22 cellular contexts compared by ENCODE assay signal in the genomic region with DNA sequence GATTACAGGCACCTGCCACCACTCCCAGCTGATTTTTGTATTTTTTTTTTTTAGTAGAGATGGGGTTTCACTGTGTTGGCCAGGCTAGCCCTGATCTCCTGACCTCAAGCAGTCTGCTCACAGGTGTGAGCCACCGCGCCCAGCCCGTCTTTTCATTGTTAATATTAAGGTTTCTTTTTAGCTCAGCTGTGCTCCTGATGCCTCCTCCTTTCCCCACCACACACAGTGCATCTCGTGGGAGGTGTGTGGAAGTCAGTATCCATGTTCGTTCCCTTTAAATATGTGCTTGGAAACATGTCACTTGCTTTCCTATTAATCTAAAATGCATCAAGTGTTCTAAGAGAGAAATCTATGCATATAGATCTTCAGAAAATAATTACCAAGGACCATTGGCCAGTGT. TPM values are rescaled to one million over a fixed set of nuclear protein-coding genes. Genes with fewer than 3 reads are reported as not detected.
DNase-seq lines count a peak whose midpoint lies in the region; ATAC-seq, FAIRE-seq and TF ChIP-seq lines count a peak whose summit lies in the region.
"Had no signal": no experiment of that assay in that cellular context is flagged by ENCODE, and none has a peak within 500 bp of the region (broad histone marks: within the 10 kb centered on the region; RNA-seq: fewer than 3 reads in every experiment).

No MANE protein-coding gene starts in this region.

- H3K4me1 Mint-ChIP-seq in activated T-cell treated with anti-CD3 and anti-CD28 coated beads, Interleukin-2, amount 50 U/mL, for 72 hours (ENCODE audit: low read depth), result no peaks in the 10 kb centered on the region
- H3K4me1 Mint-ChIP-seq in nephron progenitor cell, result no peaks in the 10 kb centered on the region
- H3K4me1 Mint-ChIP-seq: CD8-positive, alpha-beta memory T cell; H9 had no signal

- peaks cover 23 to 49% of the 10 kb centered on the region in 2 donors for H3K36me3 Mint-ChIP-seq in activated T-cell treated with anti-CD3 and anti-CD28 coated beads, Interleukin-2, amount 50 U/mL, for 72 hours (ENCODE audit: insufficient read depth in 2 of 2)
- peaks cover 90% of the 10 kb centered on the region for H3K36me3 Mint-ChIP-seq in nephron progenitor cell (ENCODE audit: low read depth)

- in situ Hi-C loops in GM13977 (cut with MboI; ENCODE audit: low pct_unique_long_range_greater_than_20kb, low sequenced_read_pairs, unreplicated experiment), result no loop called here

- no peaks in the 10 kb centered on the region for H3K27me3 Mint-ChIP-seq in activated T-cell treated with anti-CD3 and anti-CD28 coated beads, Interleukin-2, amount 50 U/mL, for 72 hours (ENCODE audit: low read depth)
- no peaks in the 10 kb centered on the region for H3K27me3 Mint-ChIP-seq in nephron progenitor cell (ENCODE audit: low read depth, poor library complexity)
- H3K27me3 Mint-ChIP-seq: CD4-positive, CD25-positive, alpha-beta regulatory T cell; CD8-positive, alpha-beta memory T cell; IgD-negative memory B cell had no signal

- peak; percentile 36 for FAIRE-seq in H54 (lab: Jason Lieb, UNC)
- FAIRE-seq: GM12878, HepG2 had no signal

- no peak overlapping the region for H3K4me3 Mint-ChIP-seq in activated T-cell treated with anti-CD3 and anti-CD28 coated beads, Interleukin-2, amount 50 U/mL, for 72 hours
- no peak overlapping the region for H3K4me3 Mint-ChIP-seq in nephron progenitor cell
- H3K4me3 Mint-ChIP-seq: CD4-positive, CD25-positive, alpha-beta regulatory T cell; CD8-positive, alpha-beta memory T cell; H9; IgD-negative memory B cell had no signal

- no peak for TF ChIP-seq POLR2A in H54 (IDR thresholded peaks at IDR 0.05; ENCODE audit: low read depth, low read length)

- no peak for TF ChIP-seq CTCF in nephron progenitor cell (IDR thresholded peaks at IDR 0.05)
- no peak for TF ChIP-seq CTCF in GM13977 (IDR thresholded peaks at IDR 0.05; ENCODE audit: extremely low read depth, insufficient read depth, missing control alignments)

- no peak for DNase-seq in activated T-cell treated with anti-CD3 and anti-CD28 coated beads, Interleukin-2, amount 50 U/mL, for 72 hours
- no peak for DNase-seq in activated T-cell treated with anti-CD3 and anti-CD28 coated beads for 4 hours
- DNase-seq in H54 (ENCODE audit: insufficient read length, low spot score), result no peak
- no peak for DNase-seq in nephron progenitor cell
- no peak for DNase-seq in GM13977 (ENCODE audit: low spot score)
- DNase-seq: 8988T; BE2C; C1 segment of cervical spinal cord; CD4-positive, CD25-positive, alpha-beta regulatory T cell; CD8-positive, alpha-beta memory T cell; COR-L47; DMS 273 treated with DMSO at 0.1 percent for 48 hours; DMS53; DND-41; EL; GOT3; H9 had no signal

- ATAC-seq in activated T-cell treated with anti-CD3 and anti-CD28 coated beads, Interleukin-2, amount 50 U/mL, for 72 hours (replicated peaks in 1 of 2), result no peak
- no peak for ATAC-seq in GM21390 (IDR thresholded peaks at IDR 0.05; ENCODE audit: unreplicated experiment)
- ATAC-seq in SK-N-SH treated with all-trans-retinoic acid at 6 μM for 48 hours, result no peak
- ATAC-seq: GM12878, HepG2 had no signal

- no peaks in the 10 kb centered on the region for H3K9me3 Mint-ChIP-seq in activated T-cell treated with anti-CD3 and anti-CD28 coated beads, Interleukin-2, amount 50 U/mL, for 72 hours
- H3K9me3 Mint-ChIP-seq in nephron progenitor cell, result no peaks in the 10 kb centered on the region
- H3K9me3 Mint-ChIP-seq: CD4-positive, CD25-positive, alpha-beta regulatory T cell; CD8-positive, alpha-beta memory T cell; H9; IgD-negative memory B cell had no signal

- peak overlapping the region; percentile 93 for H3K27ac Mint-ChIP-seq in activated T-cell treated with anti-CD3 and anti-CD28 coated beads, Interleukin-2, amount 50 U/mL, for 72 hours
- H3K27ac Mint-ChIP-seq in nephron progenitor cell, result peak overlapping the region; percentile 64
- H3K27ac Mint-ChIP-seq: CD4-positive, CD25-positive, alpha-beta regulatory T cell; IgD-negative memory B cell had no signal

TF ChIP-seq in SK-N-SH treated with all-trans-retinoic acid at 6 μM for 48 hours, 23 proteins besides CTCF, POLR2A, EP300 and RAD21:
- TF ChIP-seq ISL1 (CRISPR knock-in tag; IDR thresholded peaks at IDR 0.05) (no peak), RARB (CRISPR knock-in tag; IDR thresholded peaks at IDR 0.05) (no peak), ZNF70 (CRISPR knock-in tag; IDR thresholded peaks at IDR 0.05) (no peak), OSR1 (CRISPR knock-in tag; IDR thresholded peaks at IDR 0.05) (no peak), TCF4 (CRISPR knock-in tag; IDR thresholded peaks at IDR 0.05; ENCODE audit: borderline replicate concordance) (no peak), GLIS3 (CRISPR knock-in tag; IDR thresholded peaks at IDR 0.05) (no peak)
- TF ChIP-seq, protein P1, sequence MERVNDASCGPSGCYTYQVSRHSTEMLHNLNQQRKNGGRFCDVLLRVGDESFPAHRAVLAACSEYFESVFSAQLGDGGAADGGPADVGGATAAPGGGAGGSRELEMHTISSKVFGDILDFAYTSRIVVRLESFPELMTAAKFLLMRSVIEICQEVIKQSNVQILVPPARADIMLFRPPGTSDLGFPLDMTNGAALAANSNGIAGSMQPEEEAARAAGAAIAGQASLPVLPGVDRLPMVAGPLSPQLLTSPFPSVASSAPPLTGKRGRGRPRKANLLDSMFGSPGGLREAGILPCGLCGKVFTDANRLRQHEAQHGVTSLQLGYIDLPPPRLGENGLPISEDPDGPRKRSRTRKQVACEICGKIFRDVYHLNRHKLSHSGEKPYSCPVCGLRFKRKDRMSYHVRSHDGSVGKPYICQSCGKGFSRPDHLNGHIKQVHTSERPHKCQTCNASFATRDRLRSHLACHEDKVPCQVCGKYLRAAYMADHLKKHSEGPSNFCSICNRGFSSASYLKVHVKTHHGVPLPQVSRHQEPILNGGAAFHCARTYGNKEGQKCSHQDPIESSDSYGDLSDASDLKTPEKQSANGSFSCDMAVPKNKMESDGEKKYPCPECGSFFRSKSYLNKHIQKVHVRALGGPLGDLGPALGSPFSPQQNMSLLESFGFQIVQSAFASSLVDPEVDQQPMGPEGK (CRISPR knock-in tag; IDR thresholded peaks at IDR 0.05; ENCODE audit: borderline replicate concordance), result no peak
- TF ChIP-seq, protein P2, sequence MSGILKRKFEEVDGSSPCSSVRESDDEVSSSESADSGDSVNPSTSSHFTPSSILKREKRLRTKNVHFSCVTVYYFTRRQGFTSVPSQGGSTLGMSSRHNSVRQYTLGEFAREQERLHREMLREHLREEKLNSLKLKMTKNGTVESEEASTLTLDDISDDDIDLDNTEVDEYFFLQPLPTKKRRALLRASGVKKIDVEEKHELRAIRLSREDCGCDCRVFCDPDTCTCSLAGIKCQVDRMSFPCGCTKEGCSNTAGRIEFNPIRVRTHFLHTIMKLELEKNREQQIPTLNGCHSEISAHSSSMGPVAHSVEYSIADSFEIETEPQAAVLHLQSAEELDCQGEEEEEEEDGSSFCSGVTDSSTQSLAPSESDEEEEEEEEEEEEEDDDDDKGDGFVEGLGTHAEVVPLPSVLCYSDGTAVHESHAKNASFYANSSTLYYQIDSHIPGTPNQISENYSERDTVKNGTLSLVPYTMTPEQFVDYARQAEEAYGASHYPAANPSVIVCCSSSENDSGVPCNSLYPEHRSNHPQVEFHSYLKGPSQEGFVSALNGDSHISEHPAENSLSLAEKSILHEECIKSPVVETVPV (CRISPR knock-in tag; IDR thresholded peaks at IDR 0.05), result no peak
TF ChIP-seq in SK-N-SH treated with all-trans-retinoic acid at 6 μM for 48 hours: peak in this region for 0.

RNA-seq across cellular contexts. Expression of gene IPO5, which starts 53.5 kb away (rescaled TPM):
- 100 to 1,000 TPM; 154 to 169 TPM for total RNA-seq in activated T-cell treated with anti-CD3 and anti-CD28 coated beads, Interleukin-2, amount 50 U/mL, for 72 hours
